In genomic region chr11:13462928-13463778, GRCh38 we compare ENCODE assay signal across 8 cellular contexts. TPM values are rescaled to one million over a fixed set of nuclear protein-coding genes. Genes with fewer than 3 reads are reported as not detected.
A peak's percentile ranks its signal among the peaks of the same experiment; 100 is the strongest.
DNase-seq lines count a peak whose midpoint lies in the region; TF ChIP-seq lines count a peak whose summit lies in the region.

TSS of gene BTBD10 (minus strand) at chr11:13463222. CDS start at chr11:13445124, 18,098 bp downstream.

- H3K27ac Mint-ChIP-seq in HFFc6 = peak within 1 kb of the TSS; percentile 98

- no CpG with 5 or more reads among the region's 69 CpGs for WGBS in neuronal stem cell (ENCODE audit: extremely low coverage in 2 of 2, insufficient read length in 2 of 2, insufficient replicate concordance in 1 of 2), 2 donors

- no peak within 1 kb of the TSS for H2BK15ac ChIP-seq in neuronal stem cell (ENCODE audit: low read length)

- no peak within 1 kb of the TSS for H2AK5ac ChIP-seq in neuronal stem cell (ENCODE audit: low read depth, low read length)

- H3K4me3 Mint-ChIP-seq in HFFc6 = peak within 1 kb of the TSS; percentile 97

- no peak within 1 kb of the TSS for H4K91ac ChIP-seq in neuronal stem cell (ENCODE audit: low read depth, low read length, poor library complexity)

- in situ Hi-C loops in SK-MEL-5 (cut with HindIII; ENCODE audit: low pct_unique_long_range_greater_than_20kb, low sequenced_read_pairs) = no loop called here

- H3K27ac ChIP-seq in neuronal stem cell (replicated peaks; ENCODE audit: low read length) (peak within 1 kb of the TSS; percentile 83), subcutaneous abdominal adipose tissue (ENCODE audit: low read depth, low read length) (peak within 1 kb of the TSS; percentile 71)

- TF ChIP-seq CTCF in HFFc6 (IDR thresholded peaks at IDR 0.05) = no peak

- H3K79me1 ChIP-seq in neuronal stem cell (ENCODE audit: low read depth, low read length) = no peaks in the 10 kb centered on the region

- H3K9me3 ChIP-seq in neuronal stem cell (replicated peaks in 1 of 2; ENCODE audit: control insufficient read depth in 2 of 2, insufficient read depth in 1 of 2, low read depth in 1 of 2, low read length in 2 of 2) (no peaks in the 10 kb centered on the region), subcutaneous abdominal adipose tissue (ENCODE audit: control insufficient read depth in 5 of 5, low read length in 5 of 5) (no peaks in the 10 kb centered on the region)

- no peak within 1 kb of the TSS for H4K8ac ChIP-seq in neuronal stem cell (ENCODE audit: low read depth, low read length)

- no peak within 1 kb of the TSS for H2BK12ac ChIP-seq in neuronal stem cell (ENCODE audit: low read length)

- H2BK5ac ChIP-seq in neuronal stem cell (ENCODE audit: low read length) = no peak within 1 kb of the TSS

- peaks cover 0 to 6% (median 0%) of the 10 kb centered on the region in 3 experiments for H3K27me3 ChIP-seq in neuronal stem cell (ENCODE audit: control insufficient read depth in 3 of 3, insufficient read depth in 3 of 3, low read depth in 1 of 3, low read length in 3 of 3)
- no peaks in the 10 kb centered on the region for H3K27me3 ChIP-seq in subcutaneous abdominal adipose tissue (ENCODE audit: control insufficient read depth in 5 of 5, insufficient read depth in 4 of 5, low read length in 5 of 5)

- H3K27me3 Mint-ChIP-seq in HFFc6 (ENCODE audit: insufficient read depth) = peaks cover 4% of the 10 kb centered on the region; the same call in 1 of the 2 replicates

- no peaks in the 10 kb centered on the region for H3K9me3 Mint-ChIP-seq in HFFc6

- H3K4me3 ChIP-seq in neuronal stem cell (ENCODE audit: low read length in 2 of 2) (peak within 1 kb of the TSS; percentile 87 to 99), subcutaneous abdominal adipose tissue (ENCODE audit: low read depth in 1 of 5, low read length in 5 of 5) (peak within 1 kb of the TSS; percentile 89 to 98 (median 94))

- H3K14ac ChIP-seq in neuronal stem cell (ENCODE audit: low read length) = peak within 1 kb of the TSS; percentile 79

- DNase-seq in GM04504 (ENCODE audit: low read depth) (peak; percentile 90), HFFc6 (peak; percentile 90), NAMALWA (ENCODE audit: low spot score) (peak; percentile 98), SK-MEL-5 (ENCODE audit: low read depth, low spot score) (peak; percentile 94), foreskin melanocyte (peak; percentile 93), neuronal stem cell (ENCODE audit: low spot score) (peak; percentile 90)
- DNase-seq in activated naive CD4-positive, alpha-beta T cell treated with Interleukin-2 at 50 U/mL for 16 hours = peak; percentile 92

- no peak within 1 kb of the TSS for H3K4ac ChIP-seq in neuronal stem cell (ENCODE audit: low read length)

- H2BK120ac ChIP-seq in neuronal stem cell (ENCODE audit: low read depth, low read length) = no peak within 1 kb of the TSS

- H2AFZ ChIP-seq in neuronal stem cell (ENCODE audit: low read length) = peak within 1 kb of the TSS; percentile 100

- peak within 1 kb of the TSS; percentile 92 for H3K23ac ChIP-seq in neuronal stem cell (ENCODE audit: low read depth, low read length, poor library complexity)

- peaks cover 4 to 7% of the 10 kb centered on the region in 2 donors for H3K4me1 ChIP-seq in neuronal stem cell (ENCODE audit: control insufficient read depth in 2 of 2, insufficient read depth in 1 of 2, low read depth in 1 of 2, low read length in 2 of 2)
- H3K4me1 ChIP-seq in subcutaneous abdominal adipose tissue (ENCODE audit: control insufficient read depth in 5 of 5, insufficient read depth in 5 of 5, low read length in 5 of 5) = peaks cover 0 to 20% (median 19%) of the 10 kb centered on the region in 5 donors

- H3K4me2 ChIP-seq in neuronal stem cell (ENCODE audit: insufficient read depth, low read length, poor library complexity, severe bottlenecking) = peak within 1 kb of the TSS; percentile 83

- H3K36me3 ChIP-seq in neuronal stem cell (replicated peaks in 1 of 2; ENCODE audit: control insufficient read depth in 2 of 2, insufficient read depth in 2 of 2, low read length in 2 of 2) (no peaks in the 10 kb centered on the region), subcutaneous abdominal adipose tissue (ENCODE audit: control insufficient read depth in 5 of 5, insufficient read depth in 5 of 5, low read length in 5 of 5) (peaks cover 0 to 4% (median 0%) of the 10 kb centered on the region in 5 donors)

- H3K4me1 Mint-ChIP-seq in HFFc6 (ENCODE audit: low read depth) = peaks cover 44% of the 10 kb centered on the region

- H3K18ac ChIP-seq in neuronal stem cell (ENCODE audit: low read length) = peak within 1 kb of the TSS; percentile 93

- H3K36me3 Mint-ChIP-seq in HFFc6 (ENCODE audit: low read depth) = peaks cover 14% of the 10 kb centered on the region

- H3K9ac ChIP-seq in neuronal stem cell (ENCODE audit: low read depth, low read length, poor library complexity) (peak within 1 kb of the TSS; percentile 84), subcutaneous abdominal adipose tissue (ENCODE audit: low read length in 5 of 5) (peak within 1 kb of the TSS; percentile 68 to 97 (median 93))

RNA-seq across cellular contexts. Expression of gene BTBD10, which starts in this region (rescaled TPM):
- 10 to 100 TPM; 30.3 to 37.2 (median 35.0) TPM for total RNA-seq in HFFc6 (2021; fragmentation: NEBNext Ultra II Directional; extraction: Animal tissue kit (Norgen Biotek cat#: 25700))
- 90.9 and 101 TPM in 2 replicates for total RNA-seq in SK-MEL-5 (2014; rRNA removed; shearing (Covaris generic))
- 34.8 and 40.1 TPM in 2 replicates for polyA plus RNA-seq in SK-MEL-5 (2015; cell fraction: cytosol; rRNA removed)
- 23.4 and 27.8 TPM in 2 replicates for polyA plus RNA-seq in SK-MEL-5 (2015; cell fraction: nucleus; rRNA removed)
- polyA plus RNA-seq in neuronal stem cell (2013, experiment 1 of 2) = 20.7 TPM
- polyA plus RNA-seq in neuronal stem cell (2013, experiment 2 of 2) = 19.8 TPM

Comparison
In these comparisons a context has a peak if more than half of its experiments do, and no peak if none do; other contexts are left out.
1. Peak in every context shown above with its lines: DNase-seq, H3K4me3 ChIP-seq and H3K27ac ChIP-seq.